Comparison of ENCODE assay signal across 17 cellular contexts in genomic region chr10:111522551-111522950, GRCh38.
DNase-seq lines count a peak whose midpoint lies in the region; ATAC-seq and TF ChIP-seq lines count a peak whose summit lies in the region.
"Had no signal": no experiment of that assay in that cellular context is flagged by ENCODE, and none has a peak within 500 bp of the region (broad histone marks: within the 10 kb centered on the region; RNA-seq: fewer than 3 reads in every experiment).

No MANE protein-coding gene starts in this region.

- TF ChIP-seq RAD21 in HCT116 (IDR thresholded peaks at IDR 0.05; ENCODE audit: low read depth), result no peak

- DNase-seq in HCT116 (ENCODE audit: low read depth, low spot score), result no peak
- peak; percentile 68 for DNase-seq in NCI-H82 treated with DMSO at 0.1 percent for 48 hours (lab: John Stamatoyannopoulos, UW; ENCODE audit: unreplicated experiment)
- peak; percentile 74 for DNase-seq in cerebellum (ENCODE audit: low spot score)
- DNase-seq in activated naive CD4-positive, alpha-beta T cell treated with Interleukin-2 at 50 U/mL for 16 hours, result no peak
- DNase-seq in NCI-H2227 treated with DMSO at 0.1 percent for 48 hours (lab: John Stamatoyannopoulos, UW), result no peak
- DNase-seq in foreskin keratinocyte, result no peak
- DNase-seq: Calu3; CD8-positive, alpha-beta T cell; DMS 273 treated with DMSO at 0.1 percent for 48 hours; DMS53; DND-41; EL; GOT3; H7 had no signal

- no TSS peak for BruUV-seq in HCT116 (replicated peaks; lab: Mats Ljungman, UMichigan)

- CTCF ChIA-PET in HCT116 (lab: Charles Lee), result no interaction called here

- TF ChIP-seq POLR2A in HCT116 (IDR thresholded peaks at IDR 0.05; ENCODE audit: borderline replicate concordance, extremely low read depth, insufficient read depth, insufficient read length), result no peak

- H3K4me1 ChIP-seq in HCT116 (ENCODE audit: control insufficient read depth in 1 of 2, insufficient read depth in 2 of 2, low read length in 2 of 2), result no peaks in the 10 kb centered on the region
- no peaks in the 10 kb centered on the region for H3K4me1 ChIP-seq in foreskin keratinocyte
- H3K4me1 ChIP-seq: BLaER1 treated with 17β-estradiol and CSF1 and Interleukin-3, amounts not matched to agents 10 nM and 100 nM had no signal

- no peaks in the 10 kb centered on the region for H3K36me3 ChIP-seq in HCT116 (ENCODE audit: control insufficient read depth in 1 of 2, insufficient read depth in 2 of 2, low read length in 2 of 2)
- H3K36me3 ChIP-seq: BLaER1 treated with 17β-estradiol and CSF1 and Interleukin-3, amounts not matched to agents 10 nM and 100 nM had no signal

- no peaks in the 10 kb centered on the region for H4K20me1 ChIP-seq in HCT116 (ENCODE audit: insufficient read depth)
- H4K20me1 ChIP-seq: BLaER1 treated with 17β-estradiol and CSF1 and Interleukin-3, amounts not matched to agents 10 nM and 100 nM had no signal

- no peaks in the 10 kb centered on the region for H3K9me3 ChIP-seq in HCT116 (ENCODE audit: control insufficient read depth in 1 of 2, insufficient read depth in 1 of 2, low read depth in 1 of 2, low read length in 2 of 2)
- H3K9me3 ChIP-seq: BLaER1 treated with 17β-estradiol and CSF1 and Interleukin-3, amounts not matched to agents 10 nM and 100 nM had no signal

- no peaks in the 10 kb centered on the region for H3K79me2 ChIP-seq in HCT116 (ENCODE audit: insufficient read depth, low read length)

- POLR2A ChIA-PET in HCT116 (lab: Charles Lee), result no interaction called here

- H2AFZ ChIP-seq in HCT116 (ENCODE audit: low read depth, low read length, poor library complexity, severe bottlenecking), result no peak overlapping the region

- H3K27me3 ChIP-seq in HCT116 (ENCODE audit: insufficient read depth, low read length) (peaks cover 3% of the 10 kb centered on the region; the same call in 1 of the 2 replicates), foreskin keratinocyte (no peaks in the 10 kb centered on the region)
- H3K27me3 ChIP-seq: BLaER1 treated with 17β-estradiol and CSF1 and Interleukin-3, amounts not matched to agents 10 nM and 100 nM had no signal

- ATAC-seq in HCT116 (no peak), GM21576 (IDR thresholded peaks at IDR 0.05; ENCODE audit: unreplicated experiment) (no peak), foreskin keratinocyte (no peak)
- ATAC-seq: CD8-positive, alpha-beta T cell; HepG2 had no signal

- no peaks in the 10 kb centered on the region for H3K9me2 ChIP-seq in HCT116 (ENCODE audit: insufficient read depth)

- H3K4me3 ChIP-seq in HCT116 (replicated peaks in 1 of 2; ENCODE audit: low read depth in 1 of 2, low read length in 2 of 2), result no peak overlapping the region
- H3K4me3 ChIP-seq: BLaER1 treated with 17β-estradiol and CSF1 and Interleukin-3, amounts not matched to agents 10 nM and 100 nM had no signal

- intact Hi-C loops in HCT116 (cut with micrococcal nuclease), result no loop called here

- H3K27ac ChIP-seq in HCT116 (ENCODE audit: low read depth, low read length) (no peak overlapping the region), foreskin keratinocyte (no peak overlapping the region)
- H3K27ac ChIP-seq: BLaER1 treated with 17β-estradiol and CSF1 and Interleukin-3, amounts not matched to agents 10 nM and 100 nM had no signal

- H3K9ac ChIP-seq in HCT116 (ENCODE audit: low read length), result no peak overlapping the region
- H3K9ac ChIP-seq: BLaER1 treated with 17β-estradiol and CSF1 and Interleukin-3, amounts not matched to agents 10 nM and 100 nM had no signal

- no peak overlapping the region for H3K4me2 ChIP-seq in HCT116 (ENCODE audit: low read length)
- H3K4me2 ChIP-seq: BLaER1 treated with 17β-estradiol and CSF1 and Interleukin-3, amounts not matched to agents 10 nM and 100 nM had no signal

- RAD21 ChIA-PET in HCT116 (lab: Charles Lee; ENCODE audit: low non-redundant PET in 1 of 2, low total read pairs in 2 of 2, uncharacterized antibody in 2 of 2, unreplicated experiment in 2 of 2), result no interaction called here

- TF ChIP-seq CTCF in HCT116 (IDR thresholded peaks at IDR 0.05 in 2 of 3, conservative IDR thresholded peaks at IDR 0.05 in 1 of 3; ENCODE audit: borderline replicate concordance in 1 of 3, insufficient read depth in 1 of 3, low read depth in 2 of 3, low read length in 2 of 3) (no peak), foreskin keratinocyte (conservative IDR thresholded peaks at IDR 0.05) (no peak)

TF ChIP-seq in HCT116, 20 proteins besides CTCF, POLR2A, EP300 and RAD21:
- TF ChIP-seq CEBPB (IDR thresholded peaks at IDR 0.05; ENCODE audit: low read depth) (no peak), ZFX (IDR thresholded peaks at IDR 0.05) (0 out of 2 replicates have a peak, but pooled peaks have one; percentile 7), EZH2 (IDR thresholded peaks at IDR 0.05) (no peak), EZH2phosphoT487 (IDR thresholded peaks at IDR 0.05; ENCODE audit: borderline replicate concordance) (no peak)
- TF ChIP-seq, protein P1, sequence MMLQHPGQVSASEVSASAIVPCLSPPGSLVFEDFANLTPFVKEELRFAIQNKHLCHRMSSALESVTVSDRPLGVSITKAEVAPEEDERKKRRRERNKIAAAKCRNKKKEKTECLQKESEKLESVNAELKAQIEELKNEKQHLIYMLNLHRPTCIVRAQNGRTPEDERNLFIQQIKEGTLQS (IDR thresholded peaks at IDR 0.05), result no peak
- TF ChIP-seq, protein P2, sequence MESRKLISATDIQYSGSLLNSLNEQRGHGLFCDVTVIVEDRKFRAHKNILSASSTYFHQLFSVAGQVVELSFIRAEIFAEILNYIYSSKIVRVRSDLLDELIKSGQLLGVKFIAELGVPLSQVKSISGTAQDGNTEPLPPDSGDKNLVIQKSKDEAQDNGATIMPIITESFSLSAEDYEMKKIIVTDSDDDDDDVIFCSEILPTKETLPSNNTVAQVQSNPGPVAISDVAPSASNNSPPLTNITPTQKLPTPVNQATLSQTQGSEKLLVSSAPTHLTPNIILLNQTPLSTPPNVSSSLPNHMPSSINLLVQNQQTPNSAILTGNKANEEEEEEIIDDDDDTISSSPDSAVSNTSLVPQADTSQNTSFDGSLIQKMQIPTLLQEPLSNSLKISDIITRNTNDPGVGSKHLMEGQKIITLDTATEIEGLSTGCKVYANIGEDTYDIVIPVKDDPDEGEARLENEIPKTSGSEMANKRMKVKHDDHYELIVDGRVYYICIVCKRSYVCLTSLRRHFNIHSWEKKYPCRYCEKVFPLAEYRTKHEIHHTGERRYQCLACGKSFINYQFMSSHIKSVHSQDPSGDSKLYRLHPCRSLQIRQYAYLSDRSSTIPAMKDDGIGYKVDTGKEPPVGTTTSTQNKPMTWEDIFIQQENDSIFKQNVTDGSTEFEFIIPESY (IDR thresholded peaks at IDR 0.05; ENCODE audit: extremely low read depth, insufficient replicate concordance, low read length), result no peak

Comparison
In these comparisons a context has a peak if more than half of its experiments do, and no peak if none do; other contexts are left out.
1. DNase-seq: peak in NCI-H82 treated with DMSO at 0.1 percent for 48 hours (single experiment) and cerebellum (single experiment); none in HCT116 (single experiment), activated naive CD4-positive, alpha-beta T cell treated with Interleukin-2 at 50 U/mL for 16 hours (single experiment), NCI-H2227 treated with DMSO at 0.1 percent for 48 hours (single experiment) and foreskin keratinocyte (0 of 2).